ENCODE assay signal across 15 cellular contexts in the genomic region with DNA sequence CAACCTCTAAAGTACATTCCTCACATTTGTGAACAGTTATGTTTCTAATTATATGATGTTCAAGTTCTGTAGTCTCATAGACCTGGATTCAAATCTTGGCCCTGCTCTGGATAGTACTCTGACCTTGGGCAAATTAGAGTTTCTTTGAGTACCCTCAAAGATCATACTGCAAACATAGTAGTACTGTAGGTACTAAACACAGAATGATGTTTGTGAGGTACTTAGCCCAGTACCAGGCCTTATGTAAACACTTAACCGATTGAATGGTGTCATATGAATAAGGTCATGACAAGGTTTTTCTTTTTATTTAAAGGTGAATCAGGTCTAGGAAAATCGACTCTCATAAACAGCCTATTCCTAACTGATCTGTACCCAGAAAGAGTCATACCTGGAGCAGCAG.
"Had no signal": no experiment of that assay in that cellular context is flagged by ENCODE, and none has a peak within 500 bp of the region (broad histone marks: within the 10 kb centered on the region; RNA-seq: fewer than 3 reads in every experiment).

No MANE protein-coding gene starts in this region.

- H3K27me3 ChIP-seq: brain microvascular endothelial cell, colonic mucosa, foreskin keratinocyte, hepatocyte, sigmoid colon, testis had no signal

- H2AFZ ChIP-seq: hepatocyte had no signal

- DNase-seq: activated CD4-positive, alpha-beta T cell treated with anti-CD3 and anti-CD28 coated beads, Interleukin-2, amount 50 U/mL, for 48 hours; activated T-cell treated with anti-CD3 and anti-CD28 coated beads, Interleukin-2, amount 50 U/mL, for 1 hour; aorta; brain microvascular endothelial cell; colonic mucosa; foreskin keratinocyte; mesendoderm; naive thymus-derived CD8-positive, alpha-beta T cell; sigmoid colon; stimulated activated CD4-positive, alpha-beta T cell treated with anti-CD3 and anti-CD28 coated beads, Interleukin-4, amount 100 ng/mL, for 4 hours; testis; WERI-Rb-1 had no signal

- H3K27ac ChIP-seq: brain microvascular endothelial cell, colonic mucosa, epithelial cell of prostate, foreskin keratinocyte, hepatocyte, sigmoid colon, testis, WERI-Rb-1 had no signal

- H3K9me3 ChIP-seq: colonic mucosa, sigmoid colon, testis had no signal

- ATAC-seq: foreskin keratinocyte; naive thymus-derived CD8-positive, alpha-beta T cell; stimulated activated memory B cell treated with anti-CD40 and anti-IgM and Interleukin-4, amounts not matched to agents 10 μg/mL and 1 μg/mL and 100 μg/mL, for 72 hours had no signal

- H3K4me3 ChIP-seq: colonic mucosa, hepatocyte, sigmoid colon, testis had no signal

- H3K4me2 ChIP-seq: hepatocyte had no signal
